In the genomic region with DNA sequence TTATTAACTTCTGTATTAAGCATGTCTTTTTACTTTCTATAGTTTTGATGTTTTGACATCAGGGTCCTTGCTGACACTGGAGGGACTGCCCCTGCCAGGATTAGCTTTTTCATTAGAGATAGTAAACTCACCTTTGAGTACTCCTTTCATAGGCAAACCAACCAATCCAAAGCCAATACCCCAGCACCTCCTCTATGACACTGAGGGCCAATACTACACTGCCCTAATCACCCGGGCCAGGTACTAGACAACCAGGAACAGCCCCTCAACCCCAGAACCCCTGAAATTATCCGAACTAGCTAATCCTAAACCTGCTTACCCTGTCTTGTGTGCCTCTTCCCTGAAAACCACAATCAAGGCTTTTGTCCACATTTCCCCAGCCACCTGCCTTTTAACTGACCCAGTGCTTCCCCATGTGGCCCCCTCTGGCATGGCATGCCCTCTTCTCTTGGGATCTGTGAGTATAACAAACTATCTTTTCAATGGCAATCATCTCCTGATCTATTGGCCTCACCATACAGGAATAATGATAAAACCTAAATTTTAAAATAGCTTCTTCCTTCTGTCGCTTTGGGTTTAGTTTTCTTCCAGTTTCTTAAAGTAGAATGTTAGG, we compare ENCODE assay signal across 8 cellular contexts. TPM values are rescaled to one million over a fixed set of nuclear protein-coding genes. Genes with fewer than 3 reads are reported as not detected.
DNase-seq lines count a peak whose midpoint lies in the region; ATAC-seq and TF ChIP-seq lines count a peak whose summit lies in the region.

No MANE protein-coding gene starts in this region.

- ATAC-seq in WTC11 (peak; percentile 92), right lobe of liver (no peak), HG03135 (IDR thresholded peaks at IDR 0.05; ENCODE audit: unreplicated experiment) (no peak), gastrocnemius medialis (no peak)

- H3K4me3 ChIP-seq in GM23248 (no peak overlapping the region), right lobe of liver (no peak overlapping the region), gastrocnemius medialis (no peak overlapping the region)

- intact Hi-C loops in right lobe of liver (cut with DNase I) = no loop called here
- intact Hi-C loops in gastrocnemius medialis (cut with DNase I; ENCODE audit: low total_unique reads) = no loop called here

- TF ChIP-seq CTCF in C4-2B (conservative IDR thresholded peaks at IDR 0.05) (peak; percentile 62), WTC11 (IDR thresholded peaks at IDR 0.05) (peak; percentile 64), right lobe of liver (IDR thresholded peaks at IDR 0.05) (peak; percentile 15 to 25 (median 17)), gastrocnemius medialis (IDR thresholded peaks at IDR 0.05 in 4 of 5, conservative IDR thresholded peaks at IDR 0.05 in 1 of 5) (no peak)

- no peak overlapping the region for H3K4me3 Mint-ChIP-seq in WTC11

- H3K36me3 ChIP-seq in GM23248 (ENCODE audit: low read depth) = peaks cover 24% of the 10 kb centered on the region; the same call in 1 of the 2 replicates
- no peaks in the 10 kb centered on the region for H3K36me3 ChIP-seq in right lobe of liver
- H3K36me3 ChIP-seq in gastrocnemius medialis = no peaks in the 10 kb centered on the region

- peaks cover 6% of the 10 kb centered on the region for H3K9me3 Mint-ChIP-seq in WTC11

- peaks cover 26% of the 10 kb centered on the region for H3K36me3 Mint-ChIP-seq in WTC11

- peaks cover 98% of the 10 kb centered on the region for H3K79me2 ChIP-seq in GM23248 (ENCODE audit: insufficient read depth)

- H3K4me2 ChIP-seq in GM23248 (ENCODE audit: unreplicated experiment) = no peak overlapping the region

- CTCF ChIA-PET in WTC11 (lab: Charles Lee) = interaction anchor here (0.6 to 1.2 kb wide), 4 partner anchors 11 to 126 kb away, joined by 3 to 5 read pairs (median 4); no protein-coding TSS in a partner anchor

- peaks cover 13% of the 10 kb centered on the region for H3F3A ChIP-seq in GM23248 (ENCODE audit: insufficient read depth)

- peaks cover 9% of the 10 kb centered on the region for H3K4me1 Mint-ChIP-seq in WTC11

- H3K4me1 ChIP-seq in GM23248 (ENCODE audit: insufficient read depth) = peaks cover 6% of the 10 kb centered on the region; the same call in 1 of the 2 replicates
- H3K4me1 ChIP-seq in right lobe of liver = no peaks in the 10 kb centered on the region
- no peaks in the 10 kb centered on the region for H3K4me1 ChIP-seq in gastrocnemius medialis

- in situ Hi-C loops in GM23248 (cut with MboI) (no loop called here), gastrocnemius medialis (cut with MboI; ENCODE audit: low sequenced_read_pairs in 4 of 4) (no loop called here)

- peak; percentile 34 for DNase-seq in GM23248
- peak; percentile 67 for DNase-seq in WTC11 (ENCODE audit: low spot score)
- DNase-seq in right lobe of liver = no peak
- no peak for DNase-seq in kidney glomerular epithelial cell (lab: John Stamatoyannopoulos, UW)
- DNase-seq in epidermal melanocyte (ENCODE audit: insufficient read length, low spot score) = no peak
- no peak for DNase-seq in gastrocnemius medialis

- peak overlapping the region; percentile 34; the same call in 1 of the 2 replicates for H3K27ac Mint-ChIP-seq in WTC11

- H3K9me2 ChIP-seq in GM23248 (ENCODE audit: insufficient read depth) = no peaks in the 10 kb centered on the region

- peaks cover 23% of the 10 kb centered on the region for H4K20me1 ChIP-seq in GM23248 (ENCODE audit: insufficient read depth)

- no peaks in the 10 kb centered on the region for H3K27me3 Mint-ChIP-seq in WTC11 (ENCODE audit: low read depth)

- H3K27me3 ChIP-seq in GM23248 (replicated peaks; ENCODE audit: insufficient read depth) = no peaks in the 10 kb centered on the region
- no peaks in the 10 kb centered on the region for H3K27me3 ChIP-seq in right lobe of liver
- H3K27me3 ChIP-seq in gastrocnemius medialis = no peaks in the 10 kb centered on the region

- POLR2A ChIA-PET in WTC11 (lab: Charles Lee) = no interaction called here

- H3K9ac ChIP-seq in GM23248 = no peak overlapping the region

- H3K27ac ChIP-seq in C4-2B (no peak overlapping the region), GM23248 (no peak overlapping the region), right lobe of liver (no peak overlapping the region), gastrocnemius medialis (no peak overlapping the region)

- WGBS in GM23248 (ENCODE audit: low coverage in 1 of 2, low lambda C conversion rate in 2 of 2, missing lambda C conversion rate in 2 of 2), 2 experiments = 95 to 99% methylated on average over 3 of the region's 3 CpGs
- 87% methylated on average over 2 of the region's 3 CpGs for WGBS in right lobe of liver (ENCODE audit: insufficient coverage, low coverage, low lambda C conversion rate, missing lambda C conversion rate)

- H3K9me3 ChIP-seq in GM23248 (ENCODE audit: low read depth) = no peaks in the 10 kb centered on the region
- H3K9me3 ChIP-seq in right lobe of liver = no peaks in the 10 kb centered on the region
- no peaks in the 10 kb centered on the region for H3K9me3 ChIP-seq in gastrocnemius medialis

- no peak overlapping the region for H2AFZ ChIP-seq in GM23248

- TF ChIP-seq POLR2A in right lobe of liver (IDR thresholded peaks at IDR 0.05) (no peak), gastrocnemius medialis (IDR thresholded peaks at IDR 0.05) (no peak)

TF ChIP-seq in WTC11, 78 proteins besides CTCF, POLR2A, EP300 and RAD21 (continues in another document):
- TF ChIP-seq ZNF532 (CRISPR knock-in tag; IDR thresholded peaks at IDR 0.05; ENCODE audit: borderline replicate concordance) (no peak), ZNF425 (CRISPR knock-in tag; conservative IDR thresholded peaks at IDR 0.05) (no peak), ZNF317 (CRISPR knock-in tag; IDR thresholded peaks at IDR 0.05; ENCODE audit: borderline replicate concordance, low read depth) (no peak), JAZF1 (CRISPR knock-in tag; IDR thresholded peaks at IDR 0.05) (no peak)

RNA-seq across cellular contexts. Expression of gene RAB6A, which starts 31.2 kb away (rescaled TPM):
- 123 and 147 TPM in 2 replicates for total RNA-seq in GM23248 (2014; rRNA removed; shearing (Covaris generic))
- polyA plus RNA-seq in GM23248 (2016; fragmentation: Nextera tagmentation; extraction: Ambion mirVana) = 145 and 151 TPM in 2 replicates
- total RNA-seq in WTC11 (2021) (103 to 114 TPM (median 107 TPM) in 3 replicates), right lobe of liver (100 to 1,000 TPM in 2 of 6 experiments, 10 to 100 TPM in 4; 59.3 to 163 (median 81.7) TPM), gastrocnemius medialis (100 to 1,000 TPM in 3 of 4 donors, 10 to 100 TPM in 1; 95.5 to 124 (median 110) TPM)

RNA-seq across cellular contexts. Expression of gene MRPL48, which starts 58.0 kb away (rescaled TPM):
- total RNA-seq in GM23248 (2014; rRNA removed; shearing (Covaris generic)) = 21.4 and 35.0 TPM in 2 replicates
- polyA plus RNA-seq in GM23248 (2016; fragmentation: Nextera tagmentation; extraction: Ambion mirVana) = 39.4 and 40.1 TPM in 2 replicates
- total RNA-seq in WTC11 (2021) (38.7 to 40.6 TPM (median 39.4 TPM) in 3 replicates), right lobe of liver (10 to 100 TPM; 15.9 to 26.7 (median 18.2) TPM), gastrocnemius medialis (10 to 100 TPM in 3 of 4 donors, 1 to 10 TPM in 1; 9.0 to 29.1 (median 13.4) TPM)

Comparison
In these comparisons a context has a peak if more than half of its experiments do, and no peak if none do; other contexts are left out.
1. CTCF ChIP-seq: peak in C4-2B (single experiment), WTC11 (single experiment) and right lobe of liver (4 of 4); none in gastrocnemius medialis (0 of 5).
2. DNase-seq: peak in GM23248 (single experiment) and WTC11 (single experiment); none in right lobe of liver (0 of 3), kidney glomerular epithelial cell (single experiment), epidermal melanocyte (single experiment) and gastrocnemius medialis (0 of 2).